In the genomic region with DNA sequence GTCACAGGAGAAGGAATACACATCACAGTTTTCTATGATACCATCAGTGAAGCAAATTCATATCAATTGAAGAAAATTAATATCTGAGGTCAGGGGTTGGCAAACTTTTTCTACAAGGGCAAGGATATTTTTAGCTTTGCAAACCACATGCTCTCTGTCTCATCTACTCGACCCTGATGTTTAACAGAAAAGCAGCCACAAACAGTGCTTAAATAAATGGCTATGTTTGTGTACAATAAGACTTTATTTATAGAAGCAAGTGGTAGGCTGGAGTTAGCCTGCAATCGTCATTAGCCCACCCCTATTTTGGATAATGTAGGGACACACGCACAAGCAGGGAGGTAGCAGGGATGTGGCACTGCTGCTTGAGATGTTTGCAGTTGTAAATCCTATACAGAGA, we compare ENCODE assay signal across 24 cellular contexts.
"Had no signal": no experiment of that assay in that cellular context is flagged by ENCODE, and none has a peak within 500 bp of the region (broad histone marks: within the 10 kb centered on the region; RNA-seq: fewer than 3 reads in every experiment).

No MANE protein-coding gene starts in this region.

- H3K27me3 ChIP-seq: MG63, SJSA1 had no signal

- DNase-seq: activated B cell treated with CpG ODN at 0.5 μM for 24 hours; activated CD4-positive, alpha-beta T cell treated with anti-CD3 and anti-CD28 coated beads for 1 hour; activated CD4-positive, alpha-beta T cell treated with anti-CD3 and anti-CD28 coated beads, Interleukin-2, amount 10 ng/mL, durations not matched to agents 24 days and 14 days; activated CD4-positive, alpha-beta T cell treated with anti-CD3 and anti-CD28 coated beads, Interleukin-2, amount 50 U/mL, for 48 hours; activated CD8-positive, alpha-beta memory T cell treated with anti-CD3 and anti-CD28 coated beads for 24 hours; activated effector memory CD4-positive, alpha-beta T cell treated with anti-CD3 and anti-CD28 coated beads, Interleukin-2, amount 50 U/mL, for 16 hours; activated naive CD4-positive, alpha-beta T cell treated with anti-CD3 and anti-CD28 coated beads for 36 hours; activated naive CD8-positive, alpha-beta T cell treated with anti-CD3 and anti-CD28 coated beads for 36 hours; activated T-cell treated with anti-CD3 and anti-CD28 coated beads, Interleukin-2, amount 50 U/mL, for 4 hours; anterior cingulate cortex; KG1; MG63; NCI-H1105; NCI-H1436; NCI-H1694 treated with DMSO at 0.1 percent for 48 hours; NCI-H2029 treated with DMSO at 0.1 percent for 48 hours; NCI-H510A treated with DMSO at 0.1 percent for 48 hours; NCI-H69; PC-3; SHP77; T-cell; T-helper 2 cell; T1000 had no signal

- H3K36me3 ChIP-seq: MG63, SJSA1 had no signal

- H3K9me3 ChIP-seq: MG63, SJSA1 had no signal

- H3K36me3 Mint-ChIP-seq: activated naive CD8-positive, alpha-beta T cell treated with anti-CD3 and anti-CD28 coated beads for 36 hours; T-cell had no signal

- H3K27ac Mint-ChIP-seq: activated B cell treated with CpG ODN at 0.5 μM for 24 hours; activated CD4-positive, alpha-beta T cell treated with anti-CD3 and anti-CD28 coated beads, Interleukin-2, amount 10 ng/mL, durations not matched to agents 24 days and 14 days; activated naive CD4-positive, alpha-beta T cell treated with anti-CD3 and anti-CD28 coated beads for 36 hours; activated naive CD8-positive, alpha-beta T cell treated with anti-CD3 and anti-CD28 coated beads for 36 hours; T-cell had no signal

- ATAC-seq: activated T-cell treated with anti-CD3 and anti-CD28 coated beads, Interleukin-2, amount 50 U/mL, for 4 hours; PC-3; T-cell had no signal

- H3K4me3 ChIP-seq: MG63, SJSA1 had no signal

- H3K27ac ChIP-seq: SJSA1 had no signal

- H3K9me3 Mint-ChIP-seq: activated B cell treated with CpG ODN at 0.5 μM for 24 hours; activated naive CD4-positive, alpha-beta T cell treated with anti-CD3 and anti-CD28 coated beads for 36 hours had no signal
